ENCODE assay signal across 14 cellular contexts in the genomic region with DNA sequence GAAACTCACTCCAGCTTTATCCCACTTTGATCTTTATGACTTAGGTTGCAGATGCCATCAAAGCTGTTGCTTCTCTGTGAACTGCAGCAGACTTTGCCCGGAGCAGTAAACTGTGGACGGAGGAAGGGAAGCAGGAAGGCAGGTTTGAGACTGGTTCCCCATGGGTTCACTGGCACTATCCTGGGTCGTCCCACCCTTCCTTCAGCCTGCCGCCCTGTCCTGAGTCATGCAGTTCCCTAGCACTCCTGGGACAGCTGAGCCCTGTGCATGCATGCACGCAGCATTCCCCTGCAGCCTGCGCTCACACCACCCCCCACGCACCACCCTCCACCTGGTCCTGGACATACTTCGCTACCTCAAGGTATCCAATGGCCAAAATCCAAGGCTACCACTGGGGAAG. TPM values are rescaled to one million over a fixed set of nuclear protein-coding genes. Genes with fewer than 3 reads are reported as not detected.
DNase-seq lines count a peak whose midpoint lies in the region; ATAC-seq and TF ChIP-seq lines count a peak whose summit lies in the region.
"Had no signal": no experiment of that assay in that cellular context is flagged by ENCODE, and none has a peak within 500 bp of the region (broad histone marks: within the 10 kb centered on the region; RNA-seq: fewer than 3 reads in every experiment).

No MANE protein-coding gene starts in this region.

- H3K27ac Mint-ChIP-seq in MCF 10A (ENCODE audit: low read depth, unreplicated experiment), result no peak overlapping the region
- H3K27ac Mint-ChIP-seq in natural killer cell treated with Interleukin-12 subunit alpha and Interleukin-12 subunit beta and Interleukin-15 and Interleukin-18, amount 100 ng/mL, for 72 hours, result no peak overlapping the region

- CTCF ChIA-PET in MCF 10A (lab: Yijun Ruan, JAX), result interaction anchor here (0.6 to 3.4 kb wide), 11 partner anchors 8 to 370 kb away, joined by 3 to 15 read pairs (median 4); a partner anchor contains a TSS

- no TSS peak for BruUV-seq in MCF 10A (replicated peaks; lab: Mats Ljungman, UMichigan)

- no peaks in the 10 kb centered on the region for H3K9me3 ChIP-seq in suprapubic skin
- H3K9me3 ChIP-seq: BLaER1 had no signal

- intact Hi-C loops in MCF 10A (cut with micrococcal nuclease), result loop anchor here (2.0 kb wide), 1 partner anchor 24 kb away; a partner anchor contains a TSS

- peak overlapping the region; percentile 95 for H3K27ac ChIP-seq in suprapubic skin
- H3K27ac ChIP-seq: BLaER1, KMS-11 had no signal

- H3K4me1 ChIP-seq in suprapubic skin, result peaks cover 58% of the 10 kb centered on the region

- H3K27me3 ChIP-seq in suprapubic skin, result no peaks in the 10 kb centered on the region
- H3K27me3 ChIP-seq: BLaER1 had no signal

- TF ChIP-seq CTCF in MCF 10A (IDR thresholded peaks at IDR 0.05; ENCODE audit: unreplicated experiment) (no peak), suprapubic skin (IDR thresholded peaks at IDR 0.05) (no peak)

- H3K4me3 ChIP-seq in suprapubic skin, result no peak overlapping the region
- H3K4me3 ChIP-seq: BLaER1 had no signal

- H3K9me3 Mint-ChIP-seq in MCF 10A (ENCODE audit: unreplicated experiment), result no peaks in the 10 kb centered on the region
- no peaks in the 10 kb centered on the region for H3K9me3 Mint-ChIP-seq in natural killer cell treated with Interleukin-12 subunit alpha and Interleukin-12 subunit beta and Interleukin-15 and Interleukin-18, amount 100 ng/mL, for 72 hours

- TF ChIP-seq POLR2A in suprapubic skin (IDR thresholded peaks at IDR 0.05), result no peak

- WGBS in suprapubic skin, result 48% methylated on average over 8 of the region's 8 CpGs

- peaks cover 5% of the 10 kb centered on the region for H3K36me3 Mint-ChIP-seq in MCF 10A (ENCODE audit: insufficient read depth, unreplicated experiment)
- no peaks in the 10 kb centered on the region for H3K36me3 Mint-ChIP-seq in natural killer cell treated with Interleukin-12 subunit alpha and Interleukin-12 subunit beta and Interleukin-15 and Interleukin-18, amount 100 ng/mL, for 72 hours

- H3K36me3 ChIP-seq in suprapubic skin, result no peaks in the 10 kb centered on the region
- H3K36me3 ChIP-seq: BLaER1 had no signal

- TF ChIP-seq EP300 in Ishikawa (IDR thresholded peaks at IDR 0.05; ENCODE audit: borderline replicate concordance), result peak; percentile 27; the same call in 1 of the 2 replicates
- TF ChIP-seq EP300 in suprapubic skin (IDR thresholded peaks at IDR 0.05), result no peak

- TF ChIP-seq RAD21 in Ishikawa (IDR thresholded peaks at IDR 0.05; ENCODE audit: low read depth), result no peak

- POLR2A ChIA-PET in MCF 10A (lab: Yijun Ruan, JAX), result interaction anchor here (0.6 to 2.3 kb wide), 7 partner anchors 9 to 243 kb away, joined by 3 to 21 read pairs (median 3); no protein-coding TSS in a partner anchor

- ATAC-seq in natural killer cell treated with Interleukin-12 subunit alpha and Interleukin-12 subunit beta and Interleukin-15 and Interleukin-18, amount 100 ng/mL, for 72 hours, result no peak
- ATAC-seq in GM19324 (IDR thresholded peaks at IDR 0.05; ENCODE audit: low FRiP score, unreplicated experiment), result no peak

- H3K27me3 Mint-ChIP-seq in MCF 10A (ENCODE audit: insufficient read depth, unreplicated experiment), result no peaks in the 10 kb centered on the region
- peaks cover 0 to 6% of the 10 kb centered on the region in 2 donors for H3K27me3 Mint-ChIP-seq in natural killer cell treated with Interleukin-12 subunit alpha and Interleukin-12 subunit beta and Interleukin-15 and Interleukin-18, amount 100 ng/mL, for 72 hours

- H3K4me3 Mint-ChIP-seq in MCF 10A (ENCODE audit: unreplicated experiment), result no peak overlapping the region
- H3K4me3 Mint-ChIP-seq in natural killer cell treated with Interleukin-12 subunit alpha and Interleukin-12 subunit beta and Interleukin-15 and Interleukin-18, amount 100 ng/mL, for 72 hours, result no peak overlapping the region

- DNase-seq in MCF 10A (ENCODE audit: unreplicated experiment), result peak; percentile 69
- peak; percentile 49 for DNase-seq in left kidney (ENCODE audit: low read depth, low spot score)
- DNase-seq in suprapubic skin (ENCODE audit: low spot score in 2 of 2), result peak; percentile 67 to 78
- no peak for DNase-seq in natural killer cell treated with Interleukin-12 subunit alpha and Interleukin-12 subunit beta and Interleukin-15 and Interleukin-18, amount 100 ng/mL, for 72 hours (ENCODE audit: low spot score)
- DNase-seq in NCI-H1694 treated with DMSO at 0.1 percent for 48 hours (lab: John Stamatoyannopoulos, UW), result no peak
- DNase-seq: activated gamma-delta T cell treated with Interleukin-2 at 50 U/mL for 16 hours, DND-41, mesenchymal stem cell, NCI-H187 treated with DMSO at 0.1 percent for 48 hours, NCI-H774 had no signal

- peaks cover 66% of the 10 kb centered on the region for H3K4me1 Mint-ChIP-seq in MCF 10A (ENCODE audit: insufficient read depth, unreplicated experiment)
- H3K4me1 Mint-ChIP-seq in natural killer cell treated with Interleukin-12 subunit alpha and Interleukin-12 subunit beta and Interleukin-15 and Interleukin-18, amount 100 ng/mL, for 72 hours (ENCODE audit: low read depth in 2 of 2), result no peaks in the 10 kb centered on the region

TF ChIP-seq in Ishikawa, 13 proteins besides CTCF, POLR2A, EP300 and RAD21:
- 0 out of 2 replicates have a peak, but pooled peaks have one; percentile 44 for TF ChIP-seq TEAD4 (IDR thresholded peaks at IDR 0.05)
- peak; percentile 23; the same call in 1 of the 2 replicates for TF ChIP-seq TCF12 (IDR thresholded peaks at IDR 0.05; ENCODE audit: low read depth)
- no peak for TF ChIP-seq NFIC (IDR thresholded peaks at IDR 0.05)
- TF ChIP-seq, protein P1, sequence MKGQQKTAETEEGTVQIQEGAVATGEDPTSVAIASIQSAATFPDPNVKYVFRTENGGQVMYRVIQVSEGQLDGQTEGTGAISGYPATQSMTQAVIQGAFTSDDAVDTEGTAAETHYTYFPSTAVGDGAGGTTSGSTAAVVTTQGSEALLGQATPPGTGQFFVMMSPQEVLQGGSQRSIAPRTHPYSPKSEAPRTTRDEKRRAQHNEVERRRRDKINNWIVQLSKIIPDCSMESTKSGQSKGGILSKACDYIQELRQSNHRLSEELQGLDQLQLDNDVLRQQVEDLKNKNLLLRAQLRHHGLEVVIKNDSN (IDR thresholded peaks at IDR 0.05), result no peak
- TF ChIP-seq CREB1 (IDR thresholded peaks at IDR 0.05; ENCODE audit: low read depth), result no peak

RNA-seq across cellular contexts. Expression of a gene that starts 23.5 kb away (rescaled TPM):
- total RNA-seq in MCF 10A (2022) (0.56 and 1.0 TPM in 2 replicates), suprapubic skin (10 to 100 TPM in 3 of 4 donors, 1 to 10 TPM in 1; 5.5 to 15.9 (median 12.8) TPM)
- under 1 TPM in 1 of 2 donors, not detected in 1; 0.20 TPM for total RNA-seq in natural killer cell treated with Interleukin-12 subunit alpha and Interleukin-12 subunit beta and Interleukin-15 and Interleukin-18, amount 100 ng/mL, for 72 hours

RNA-seq across cellular contexts. Expression of a gene that starts 52.5 kb away (rescaled TPM):
- total RNA-seq in MCF 10A (2022) (12.8 and 14.0 TPM in 2 replicates), suprapubic skin (10 to 100 TPM in 1 of 4 donors, 1 to 10 TPM in 3; 5.7 to 16.8 (median 7.9) TPM)
- total RNA-seq in natural killer cell treated with Interleukin-12 subunit alpha and Interleukin-12 subunit beta and Interleukin-15 and Interleukin-18, amount 100 ng/mL, for 72 hours, result 10 to 100 TPM; 58.8 to 77.3 TPM

Comparison
In these comparisons a context has a peak if more than half of its experiments do, and no peak if none do; other contexts are left out.
1. DNase-seq: peak in MCF 10A (single experiment), left kidney (single experiment) and suprapubic skin (2 of 2); none in natural killer cell treated with Interleukin-12 subunit alpha and Interleukin-12 subunit beta and Interleukin-15 and Interleukin-18, amount 100 ng/mL, for 72 hours (single experiment) and NCI-H1694 treated with DMSO at 0.1 percent for 48 hours (single experiment).